Comparison of ENCODE assay signal across 17 cellular contexts in genomic region chr3:183114374-183114773, GRCh38. TPM values are rescaled to one million over a fixed set of nuclear protein-coding genes. Genes with fewer than 3 reads are reported as not detected.
DNase-seq lines count a peak whose midpoint lies in the region; ATAC-seq, FAIRE-seq and TF ChIP-seq lines count a peak whose summit lies in the region.
"Had no signal": no experiment of that assay in that cellular context is flagged by ENCODE, and none has a peak within 500 bp of the region (broad histone marks: within the 10 kb centered on the region; RNA-seq: fewer than 3 reads in every experiment).

No MANE protein-coding gene starts in this region.

- H3K27me3 ChIP-seq in pancreas = no peaks in the 10 kb centered on the region

- WGBS in pancreas, 2 donors = 63 to 70% methylated on average over 9 of the region's 9 CpGs

- ATAC-seq in pancreas = no peak
- no peak for ATAC-seq in effector memory CD8-positive, alpha-beta T cell (replicated peaks)
- no peak for ATAC-seq in GM19023 (IDR thresholded peaks at IDR 0.05; ENCODE audit: unreplicated experiment)
- ATAC-seq: HCT116 had no signal

- peak overlapping the region in 4 of 5 experiments; percentile 49 to 86 (median 75) for H3K4me3 Mint-ChIP-seq in brain
- no peak overlapping the region for H3K4me3 Mint-ChIP-seq in osteocyte (ENCODE audit: unreplicated experiment)
- H3K4me3 Mint-ChIP-seq in effector memory CD8-positive, alpha-beta T cell = no peak overlapping the region

- H3K27ac Mint-ChIP-seq in brain (peak overlapping the region in 4 of 5 experiments; percentile 6 to 91 (median 37)), osteocyte (ENCODE audit: unreplicated experiment) (no peak overlapping the region)
- H3K27ac Mint-ChIP-seq in effector memory CD8-positive, alpha-beta T cell = no peak overlapping the region

- H3K27me3 Mint-ChIP-seq in brain (peaks cover 8% of the 10 kb centered on the region), osteocyte (ENCODE audit: unreplicated experiment) (peaks cover 32% of the 10 kb centered on the region)
- H3K27me3 Mint-ChIP-seq in effector memory CD8-positive, alpha-beta T cell = peaks cover 30 to 33% of the 10 kb centered on the region in 2 donors

- H3K36me3 Mint-ChIP-seq in brain (peaks cover 3% of the 10 kb centered on the region), osteocyte (ENCODE audit: unreplicated experiment) (peaks cover 2% of the 10 kb centered on the region)
- H3K36me3 Mint-ChIP-seq in effector memory CD8-positive, alpha-beta T cell (ENCODE audit: insufficient read depth) = no peaks in the 10 kb centered on the region

- DNase-seq in NCI-H345 treated with DMSO at 0.1 percent for 48 hours (lab: John Stamatoyannopoulos, UW; ENCODE audit: unreplicated experiment) (peak; percentile 16), NCI-H345 (lab: John Stamatoyannopoulos, UW) (no peak), NCI-H2107 (lab: John Stamatoyannopoulos, UW) (peak; percentile 21), osteocyte (ENCODE audit: extremely low spot score, unreplicated experiment) (peak; percentile 32), pancreas (no peak)
- DNase-seq in effector memory CD8-positive, alpha-beta T cell = no peak
- DNase-seq: ACHN; activated gamma-delta T cell; foreskin melanocyte; islet precursor cell; stimulated activated CD4-positive, alpha-beta T cell treated with anti-CD3 and anti-CD28 coated beads, Interleukin-2, amount 100 ng/mL, for 24 hours; tibial artery had no signal

- FAIRE-seq in pancreas (lab: Jason Lieb, UNC) = no peak
- FAIRE-seq: D721Med had no signal

- H3K4me3 ChIP-seq in pancreas = no peak overlapping the region
- H3K4me3 ChIP-seq: tibial artery had no signal

- no peaks in the 10 kb centered on the region for H3K36me3 ChIP-seq in pancreas
- H3K36me3 ChIP-seq: tibial artery had no signal

- no peak overlapping the region for H3K27ac ChIP-seq in pancreas
- H3K27ac ChIP-seq: tibial artery, VCaP had no signal

- H3K4me1 Mint-ChIP-seq in brain = peaks cover 38% of the 10 kb centered on the region
- H3K4me1 Mint-ChIP-seq in osteocyte (ENCODE audit: unreplicated experiment) = peaks cover 15% of the 10 kb centered on the region
- peaks cover 3 to 4% of the 10 kb centered on the region in 2 donors for H3K4me1 Mint-ChIP-seq in effector memory CD8-positive, alpha-beta T cell (ENCODE audit: low read depth in 2 of 2)

- intact Hi-C loops in pancreas (cut with DNase I) = no loop called here

- no peaks in the 10 kb centered on the region for H3K9me3 ChIP-seq in pancreas
- H3K9me3 ChIP-seq: tibial artery had no signal

- no peaks in the 10 kb centered on the region for H3K4me1 ChIP-seq in pancreas
- H3K4me1 ChIP-seq: tibial artery had no signal

- H3K9me3 Mint-ChIP-seq in brain = peaks cover 9 to 24% (median 17%) of the 10 kb centered on the region in 5 experiments
- H3K9me3 Mint-ChIP-seq in osteocyte (ENCODE audit: unreplicated experiment) = peaks cover 15% of the 10 kb centered on the region
- H3K9me3 Mint-ChIP-seq in effector memory CD8-positive, alpha-beta T cell = no peaks in the 10 kb centered on the region

- no peak for TF ChIP-seq CTCF in brain (conservative IDR thresholded peaks at IDR 0.05)
- no peak for TF ChIP-seq CTCF in osteocyte (IDR thresholded peaks at IDR 0.05)
- TF ChIP-seq CTCF in pancreas (IDR thresholded peaks at IDR 0.05) = no peak

RNA-seq across cellular contexts. Expression of gene MCCC1, which starts 15.1 kb away (rescaled TPM):
- 23.0 TPM for polyA plus RNA-seq in brain (ENCODE audit: insufficient read depth, low read depth, low replicate concordance)
- total RNA-seq in osteocyte = 37.4 and 37.9 TPM in 2 replicates
- 10 to 100 TPM; 25.3 to 57.0 (median 39.0) TPM for total RNA-seq in pancreas
- polyA plus RNA-seq in pancreas = 10 to 100 TPM; 40.5 to 81.9 TPM

RNA-seq across cellular contexts. Expression of gene LAMP3, which starts 48.2 kb away (rescaled TPM):
- polyA plus RNA-seq in brain (ENCODE audit: insufficient read depth, low read depth, low replicate concordance) = 1.9 TPM
- 2.3 and 2.9 TPM in 2 replicates for total RNA-seq in osteocyte
- 1 to 10 TPM; 1.7 to 4.4 (median 2.5) TPM for total RNA-seq in pancreas
- 1 to 10 TPM in 1 of 2 donors, under 1 TPM in 1; 0.96 to 1.0 TPM for polyA plus RNA-seq in pancreas

Comparison
In these comparisons a context has a peak if more than half of its experiments do, and no peak if none do; other contexts are left out.
1. DNase-seq: peak in NCI-H345 treated with DMSO at 0.1 percent for 48 hours (single experiment), NCI-H2107 (single experiment) and osteocyte (single experiment); none in NCI-H345 (single experiment), pancreas (0 of 6) and effector memory CD8-positive, alpha-beta T cell (0 of 3).
2. H3K27ac Mint-ChIP-seq: peak in brain (4 of 5); none in osteocyte (single experiment) and effector memory CD8-positive, alpha-beta T cell (0 of 2).
3. H3K4me3 Mint-ChIP-seq: peak in brain (4 of 5); none in osteocyte (single experiment) and effector memory CD8-positive, alpha-beta T cell (0 of 2).